7 cellular contexts compared by ENCODE assay signal in the genomic region with DNA sequence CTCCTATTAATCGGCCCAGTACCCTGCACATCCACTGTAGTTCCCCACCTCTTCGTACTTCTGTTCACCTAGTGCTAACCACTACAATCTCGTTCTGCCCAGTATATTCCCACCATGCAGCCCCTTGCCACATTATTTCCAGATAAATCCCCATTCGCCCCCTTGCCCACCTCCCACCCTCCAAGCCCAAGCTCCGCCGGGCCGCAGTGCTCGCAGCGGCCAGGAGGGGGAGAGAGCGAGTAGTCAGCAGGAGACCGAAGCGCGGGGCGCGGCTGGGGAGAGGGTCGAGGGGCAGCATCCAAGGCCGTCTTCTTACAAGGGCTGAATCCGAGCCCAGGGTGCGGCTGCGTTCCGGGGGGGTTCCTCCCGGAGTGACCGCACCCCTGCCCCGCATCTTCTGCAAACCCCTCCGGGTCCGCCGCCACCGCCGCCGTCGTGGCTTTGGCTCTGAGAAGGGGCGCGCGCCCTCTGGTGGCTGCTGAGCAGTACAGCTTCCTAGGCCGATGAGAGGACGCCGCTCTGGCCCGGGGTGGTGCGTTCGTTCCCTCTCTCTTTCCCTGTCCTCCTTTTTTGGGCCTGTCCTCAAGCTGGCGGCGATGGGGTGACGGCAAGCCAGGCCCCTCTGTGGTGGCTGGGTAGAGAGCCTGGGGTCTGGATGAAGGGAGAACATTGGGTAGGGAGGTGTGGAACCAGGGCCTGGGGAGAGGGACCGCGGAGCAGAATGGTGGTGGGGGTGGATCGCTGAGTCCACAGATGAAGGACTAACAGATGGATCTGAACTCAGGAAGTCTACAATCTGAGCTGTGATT. TPM values are rescaled to one million over a fixed set of nuclear protein-coding genes. Genes with fewer than 3 reads are reported as not detected.
DNase-seq lines count a peak whose midpoint lies in the region; ATAC-seq, FAIRE-seq and TF ChIP-seq lines count a peak whose summit lies in the region.

No MANE protein-coding gene starts in this region.

- TF ChIP-seq POLR2A in GM12891 (IDR thresholded peaks at IDR 0.05; ENCODE audit: low read depth, low read length): no peak

- TF ChIP-seq CTCF in VCaP (conservative IDR thresholded peaks at IDR 0.05) (peak; percentile 99), mammary epithelial cell (conservative IDR thresholded peaks at IDR 0.05 in 1 of 2, IDR thresholded peaks at IDR 0.05 in 1 of 2; ENCODE audit: extremely low read depth in 1 of 2, insufficient read depth in 1 of 2, low read depth in 1 of 2, low read length in 2 of 2) (peak; percentile 55 to 69)

- H2AFZ ChIP-seq in mammary epithelial cell (ENCODE audit: low read depth, low read length): peak overlapping the region; percentile 91

- ATAC-seq in HG02610 (IDR thresholded peaks at IDR 0.05; ENCODE audit: unreplicated experiment): peak; percentile 81

- DNase-seq in GM12891 (ENCODE audit: insufficient read length, low spot score): peak; percentile 91
- peak; percentile 55 for DNase-seq in NCI-H1105 (lab: John Stamatoyannopoulos, UW)
- peak; percentile 56 for DNase-seq in mammary epithelial cell
- peak; percentile 82 to 87 (median 86) for DNase-seq in immature natural killer cell
- DNase-seq in smooth muscle cell of the brain vasculature (ENCODE audit: low read depth, low spot score): peak; percentile 47

- H3K9me3 ChIP-seq in mammary epithelial cell (replicated peaks; ENCODE audit: insufficient read depth, low read length): no peaks in the 10 kb centered on the region

- dilution Hi-C loops in mammary epithelial cell (cut with HindIII; ENCODE audit: low sequenced_read_pairs): no loop called here

- H3K9me3 Mint-ChIP-seq in immature natural killer cell: no peaks in the 10 kb centered on the region

- no peaks in the 10 kb centered on the region for H4K20me1 ChIP-seq in mammary epithelial cell (ENCODE audit: insufficient read depth, low read length)

- H3K4me3 ChIP-seq in mammary epithelial cell (replicated peaks in 1 of 3; ENCODE audit: insufficient read depth in 1 of 3, low read depth in 2 of 3, low read length in 3 of 3): peak overlapping the region; percentile 53 to 76 (median 59)

- WGBS in mammary epithelial cell (ENCODE audit: low coverage, missing lambda C conversion rate): 12% methylated on average over 18 of the region's 46 CpGs

- peaks cover 21% of the 10 kb centered on the region in 2 donors for H3K4me1 Mint-ChIP-seq in immature natural killer cell

- H3K27ac ChIP-seq in VCaP (peak overlapping the region; percentile 41; the same call in 1 of the 2 replicates), mammary epithelial cell (ENCODE audit: insufficient read depth, low read depth, low read length) (no peak overlapping the region)

- CTCF ChIA-PET in mammary epithelial cell (lab: Charles Lee; ENCODE audit: low non-redundant PET): interaction anchor here (0.5 to 0.7 kb wide), 12 partner anchors 10 to 1853 kb away, joined by 3 to 10 read pairs (median 4); a partner anchor contains a TSS

- H3K79me2 ChIP-seq in mammary epithelial cell (ENCODE audit: insufficient read depth, low read length): no peaks in the 10 kb centered on the region

- BruUV-seq in mammary epithelial cell (replicated peaks; lab: Mats Ljungman, UMichigan): no TSS peak

- no peaks in the 10 kb centered on the region for H3K27me3 ChIP-seq in mammary epithelial cell (ENCODE audit: insufficient read depth, low read length)

- no peaks in the 10 kb centered on the region for H3K4me1 ChIP-seq in mammary epithelial cell (ENCODE audit: insufficient read depth, low read length)

- peak overlapping the region; percentile 69 to 80 (median 75) for H3K4me3 Mint-ChIP-seq in immature natural killer cell

- no peak overlapping the region for H3K9ac ChIP-seq in mammary epithelial cell (ENCODE audit: insufficient read depth, low read length)

- peak overlapping the region; percentile 95 for H3K4me2 ChIP-seq in mammary epithelial cell (ENCODE audit: insufficient read depth, low read depth, low read length)

- H3K27me3 Mint-ChIP-seq in immature natural killer cell (ENCODE audit: low read depth in 3 of 3): peaks cover 1 to 7% (median 5%) of the 10 kb centered on the region in 3 donors

- FAIRE-seq in GM12891 (lab: Jason Lieb, UNC): peak; percentile 97

- in situ Hi-C loops in mammary epithelial cell (cut with MboI; ENCODE audit: low sequenced_read_pairs in 2 of 2): loop anchor here in 1 of 2 donors (10.0 kb wide), 1 partner anchor 341 kb away; no protein-coding TSS in a partner anchor

- H3K27ac Mint-ChIP-seq in immature natural killer cell: peak overlapping the region; percentile 26 to 83 (median 70)

- H3K36me3 ChIP-seq in mammary epithelial cell (ENCODE audit: insufficient read depth, low read length): no peaks in the 10 kb centered on the region

- H3K36me3 Mint-ChIP-seq in immature natural killer cell: no peaks in the 10 kb centered on the region

- intact Hi-C loops in mammary epithelial cell (cut with micrococcal nuclease): loop anchor here (1.0 to 5.0 kb wide), 6 partner anchors 73 to 343 kb away; no protein-coding TSS in a partner anchor

TF ChIP-seq in GM12891, 5 proteins besides CTCF, POLR2A, EP300 and RAD21:
- no peak for TF ChIP-seq PAX5 (IDR thresholded peaks at IDR 0.05; ENCODE audit: insufficient read depth, low read length, severe bottlenecking)
- TF ChIP-seq POU2F2 (IDR thresholded peaks at IDR 0.05; ENCODE audit: low read depth, low read length): 0 out of 2 replicates have a peak, but pooled peaks have one; percentile 58
- TF ChIP-seq SPI1 (IDR thresholded peaks at IDR 0.05; ENCODE audit: low read depth, low read length): no peak
- TF ChIP-seq POLR2AphosphoS5 (IDR thresholded peaks at IDR 0.05; ENCODE audit: low read depth, low read length): no peak

RNA-seq across cellular contexts. Expression of a gene that starts 30.0 kb away (rescaled TPM):
- 0.08 TPM for polyA plus RNA-seq in GM12891 (2012; ENCODE audit: low read depth, missing spikeins)
- under 1 TPM; under 0.01 to 0.07 TPM for total RNA-seq in mammary epithelial cell
- polyA plus RNA-seq in mammary epithelial cell (not detected), immature natural killer cell (under 1 TPM in 1 of 3 donors, not detected in 2; 0.14 TPM)
- not detected for polyA minus RNA-seq in mammary epithelial cell
